Comparison of ENCODE assay signal across 1 cellular context in the genomic region with DNA sequence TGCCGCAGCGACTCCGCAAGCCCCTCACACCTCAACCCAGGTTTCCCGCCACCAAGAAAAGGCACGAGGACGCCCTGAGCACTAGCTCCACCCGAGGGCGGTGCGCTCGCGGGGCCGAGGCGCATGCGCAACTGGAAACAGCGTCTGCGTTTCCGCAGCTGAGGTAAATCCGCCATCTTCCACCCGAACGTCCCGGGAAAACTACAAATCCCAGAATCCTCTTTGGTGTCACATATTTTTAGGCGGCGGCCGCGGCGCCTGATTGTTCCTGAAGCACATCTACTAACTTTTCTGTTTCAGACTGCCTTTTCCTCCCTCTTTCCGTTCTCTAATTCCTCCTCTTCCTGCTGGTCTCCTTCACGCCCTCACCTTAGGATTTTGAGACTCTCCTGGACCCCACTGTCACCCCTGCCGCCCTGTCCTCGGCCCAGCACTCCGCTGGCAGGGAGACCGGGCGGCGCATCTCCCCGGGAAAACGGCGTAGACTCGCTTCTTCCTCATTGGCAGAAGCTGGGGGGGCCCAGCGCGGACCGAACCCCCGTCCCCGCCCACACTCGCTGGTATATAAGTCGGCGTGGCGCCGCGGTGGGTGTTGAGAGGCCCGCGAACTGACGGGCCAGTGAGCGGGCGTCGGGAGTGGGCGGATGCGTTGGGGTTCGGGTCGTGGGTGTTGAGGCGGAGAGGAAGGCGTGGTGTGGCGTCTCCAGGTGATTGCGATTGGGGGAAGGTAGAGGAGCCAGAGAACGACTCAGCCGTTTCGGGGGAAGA.
TF ChIP-seq lines count a peak whose summit lies in the region.

A gene with protein sequence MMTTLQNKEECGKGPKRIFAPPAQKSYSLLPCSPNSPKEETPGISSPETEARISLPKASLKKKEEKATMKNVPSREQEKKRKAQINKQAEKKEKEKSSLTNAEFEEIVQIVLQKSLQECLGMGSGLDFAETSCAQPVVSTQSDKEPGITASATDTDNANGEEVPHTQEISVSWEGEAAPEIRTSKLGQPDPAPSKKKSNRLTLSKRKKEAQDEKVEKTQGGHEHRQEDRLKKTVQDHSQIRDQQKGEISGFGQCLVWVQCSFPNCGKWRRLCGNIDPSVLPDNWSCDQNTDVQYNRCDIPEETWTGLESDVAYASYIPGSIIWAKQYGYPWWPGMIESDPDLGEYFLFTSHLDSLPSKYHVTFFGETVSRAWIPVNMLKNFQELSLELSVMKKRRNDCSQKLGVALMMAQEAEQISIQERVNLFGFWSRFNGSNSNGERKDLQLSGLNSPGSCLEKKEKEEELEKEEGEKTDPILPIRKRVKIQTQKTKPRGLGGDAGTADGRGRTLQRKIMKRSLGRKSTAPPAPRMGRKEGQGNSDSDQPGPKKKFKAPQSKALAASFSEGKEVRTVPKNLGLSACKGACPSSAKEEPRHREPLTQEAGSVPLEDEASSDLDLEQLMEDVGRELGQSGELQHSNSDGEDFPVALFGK (minus strand): TSS at position 505 of the 768 bp plus-strand sequence. CDS start 8,054 bp downstream, outside the sequence.

TF ChIP-seq in HepG2, 621 proteins besides CTCF, POLR2A, EP300 and RAD21 (continued from another document and continues in another):
- TF ChIP-seq, protein P1, sequence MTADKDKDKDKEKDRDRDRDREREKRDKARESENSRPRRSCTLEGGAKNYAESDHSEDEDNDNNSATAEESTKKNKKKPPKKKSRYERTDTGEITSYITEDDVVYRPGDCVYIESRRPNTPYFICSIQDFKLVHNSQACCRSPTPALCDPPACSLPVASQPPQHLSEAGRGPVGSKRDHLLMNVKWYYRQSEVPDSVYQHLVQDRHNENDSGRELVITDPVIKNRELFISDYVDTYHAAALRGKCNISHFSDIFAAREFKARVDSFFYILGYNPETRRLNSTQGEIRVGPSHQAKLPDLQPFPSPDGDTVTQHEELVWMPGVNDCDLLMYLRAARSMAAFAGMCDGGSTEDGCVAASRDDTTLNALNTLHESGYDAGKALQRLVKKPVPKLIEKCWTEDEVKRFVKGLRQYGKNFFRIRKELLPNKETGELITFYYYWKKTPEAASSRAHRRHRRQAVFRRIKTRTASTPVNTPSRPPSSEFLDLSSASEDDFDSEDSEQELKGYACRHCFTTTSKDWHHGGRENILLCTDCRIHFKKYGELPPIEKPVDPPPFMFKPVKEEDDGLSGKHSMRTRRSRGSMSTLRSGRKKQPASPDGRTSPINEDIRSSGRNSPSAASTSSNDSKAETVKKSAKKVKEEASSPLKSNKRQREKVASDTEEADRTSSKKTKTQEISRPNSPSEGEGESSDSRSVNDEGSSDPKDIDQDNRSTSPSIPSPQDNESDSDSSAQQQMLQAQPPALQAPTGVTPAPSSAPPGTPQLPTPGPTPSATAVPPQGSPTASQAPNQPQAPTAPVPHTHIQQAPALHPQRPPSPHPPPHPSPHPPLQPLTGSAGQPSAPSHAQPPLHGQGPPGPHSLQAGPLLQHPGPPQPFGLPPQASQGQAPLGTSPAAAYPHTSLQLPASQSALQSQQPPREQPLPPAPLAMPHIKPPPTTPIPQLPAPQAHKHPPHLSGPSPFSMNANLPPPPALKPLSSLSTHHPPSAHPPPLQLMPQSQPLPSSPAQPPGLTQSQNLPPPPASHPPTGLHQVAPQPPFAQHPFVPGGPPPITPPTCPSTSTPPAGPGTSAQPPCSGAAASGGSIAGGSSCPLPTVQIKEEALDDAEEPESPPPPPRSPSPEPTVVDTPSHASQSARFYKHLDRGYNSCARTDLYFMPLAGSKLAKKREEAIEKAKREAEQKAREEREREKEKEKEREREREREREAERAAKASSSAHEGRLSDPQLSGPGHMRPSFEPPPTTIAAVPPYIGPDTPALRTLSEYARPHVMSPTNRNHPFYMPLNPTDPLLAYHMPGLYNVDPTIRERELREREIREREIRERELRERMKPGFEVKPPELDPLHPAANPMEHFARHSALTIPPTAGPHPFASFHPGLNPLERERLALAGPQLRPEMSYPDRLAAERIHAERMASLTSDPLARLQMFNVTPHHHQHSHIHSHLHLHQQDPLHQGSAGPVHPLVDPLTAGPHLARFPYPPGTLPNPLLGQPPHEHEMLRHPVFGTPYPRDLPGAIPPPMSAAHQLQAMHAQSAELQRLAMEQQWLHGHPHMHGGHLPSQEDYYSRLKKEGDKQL (CRISPR knock-in tag; IDR thresholded peaks at IDR 0.05; ENCODE audit: low read depth), result 0 out of 2 replicates have a peak, but pooled peaks have one; percentile 32
- no peak for TF ChIP-seq ZC3H13 (CRISPR knock-in tag; IDR thresholded peaks at IDR 0.05)
- TF ChIP-seq NFIC (IDR thresholded peaks at IDR 0.05; ENCODE audit: low read length), result no peak
- TF ChIP-seq, protein P2, sequence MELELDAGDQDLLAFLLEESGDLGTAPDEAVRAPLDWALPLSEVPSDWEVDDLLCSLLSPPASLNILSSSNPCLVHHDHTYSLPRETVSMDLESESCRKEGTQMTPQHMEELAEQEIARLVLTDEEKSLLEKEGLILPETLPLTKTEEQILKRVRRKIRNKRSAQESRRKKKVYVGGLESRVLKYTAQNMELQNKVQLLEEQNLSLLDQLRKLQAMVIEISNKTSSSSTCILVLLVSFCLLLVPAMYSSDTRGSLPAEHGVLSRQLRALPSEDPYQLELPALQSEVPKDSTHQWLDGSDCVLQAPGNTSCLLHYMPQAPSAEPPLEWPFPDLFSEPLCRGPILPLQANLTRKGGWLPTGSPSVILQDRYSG (CRISPR knock-in tag; IDR thresholded peaks at IDR 0.05), result no peak
- no peak for TF ChIP-seq TCF12 (IDR thresholded peaks at IDR 0.05)
- TF ChIP-seq TCF12 (CRISPR knock-in tag; IDR thresholded peaks at IDR 0.05), result no peak
- 0 out of 2 replicates have a peak, but pooled peaks have one; percentile 6 for TF ChIP-seq KLF9 (CRISPR knock-in tag; IDR thresholded peaks at IDR 0.05; ENCODE audit: low read depth)
- TF ChIP-seq, protein P3, sequence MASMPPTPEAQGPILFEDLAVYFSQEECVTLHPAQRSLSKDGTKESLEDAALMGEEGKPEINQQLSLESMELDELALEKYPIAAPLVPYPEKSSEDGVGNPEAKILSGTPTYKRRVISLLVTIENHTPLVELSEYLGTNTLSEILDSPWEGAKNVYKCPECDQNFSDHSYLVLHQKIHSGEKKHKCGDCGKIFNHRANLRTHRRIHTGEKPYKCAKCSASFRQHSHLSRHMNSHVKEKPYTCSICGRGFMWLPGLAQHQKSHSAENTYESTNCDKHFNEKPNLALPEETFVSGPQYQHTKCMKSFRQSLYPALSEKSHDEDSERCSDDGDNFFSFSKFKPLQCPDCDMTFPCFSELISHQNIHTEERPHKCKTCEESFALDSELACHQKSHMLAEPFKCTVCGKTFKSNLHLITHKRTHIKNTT (CRISPR knock-in tag; IDR thresholded peaks at IDR 0.05), result peak; percentile 87; the same call in 1 of the 2 replicates
- TF ChIP-seq, protein P4, sequence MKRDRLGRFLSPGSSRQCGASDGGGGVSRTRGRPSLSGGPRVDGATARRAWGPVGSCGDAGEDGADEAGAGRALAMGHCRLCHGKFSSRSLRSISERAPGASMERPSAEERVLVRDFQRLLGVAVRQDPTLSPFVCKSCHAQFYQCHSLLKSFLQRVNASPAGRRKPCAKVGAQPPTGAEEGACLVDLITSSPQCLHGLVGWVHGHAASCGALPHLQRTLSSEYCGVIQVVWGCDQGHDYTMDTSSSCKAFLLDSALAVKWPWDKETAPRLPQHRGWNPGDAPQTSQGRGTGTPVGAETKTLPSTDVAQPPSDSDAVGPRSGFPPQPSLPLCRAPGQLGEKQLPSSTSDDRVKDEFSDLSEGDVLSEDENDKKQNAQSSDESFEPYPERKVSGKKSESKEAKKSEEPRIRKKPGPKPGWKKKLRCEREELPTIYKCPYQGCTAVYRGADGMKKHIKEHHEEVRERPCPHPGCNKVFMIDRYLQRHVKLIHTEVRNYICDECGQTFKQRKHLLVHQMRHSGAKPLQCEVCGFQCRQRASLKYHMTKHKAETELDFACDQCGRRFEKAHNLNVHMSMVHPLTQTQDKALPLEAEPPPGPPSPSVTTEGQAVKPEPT (CRISPR knock-in tag; IDR thresholded peaks at IDR 0.05; ENCODE audit: low read depth), result peak; percentile 60; the same call in 1 of the 2 replicates
- TF ChIP-seq, protein P5, sequence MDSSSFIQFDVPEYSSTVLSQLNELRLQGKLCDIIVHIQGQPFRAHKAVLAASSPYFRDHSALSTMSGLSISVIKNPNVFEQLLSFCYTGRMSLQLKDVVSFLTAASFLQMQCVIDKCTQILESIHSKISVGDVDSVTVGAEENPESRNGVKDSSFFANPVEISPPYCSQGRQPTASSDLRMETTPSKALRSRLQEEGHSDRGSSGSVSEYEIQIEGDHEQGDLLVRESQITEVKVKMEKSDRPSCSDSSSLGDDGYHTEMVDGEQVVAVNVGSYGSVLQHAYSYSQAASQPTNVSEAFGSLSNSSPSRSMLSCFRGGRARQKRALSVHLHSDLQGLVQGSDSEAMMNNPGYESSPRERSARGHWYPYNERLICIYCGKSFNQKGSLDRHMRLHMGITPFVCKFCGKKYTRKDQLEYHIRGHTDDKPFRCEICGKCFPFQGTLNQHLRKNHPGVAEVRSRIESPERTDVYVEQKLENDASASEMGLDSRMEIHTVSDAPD (CRISPR knock-in tag; IDR thresholded peaks at IDR 0.05), result peak; percentile 90
- no peak for TF ChIP-seq ATAD3A (CRISPR knock-in tag; IDR thresholded peaks at IDR 0.05)
- TF ChIP-seq, protein P6, sequence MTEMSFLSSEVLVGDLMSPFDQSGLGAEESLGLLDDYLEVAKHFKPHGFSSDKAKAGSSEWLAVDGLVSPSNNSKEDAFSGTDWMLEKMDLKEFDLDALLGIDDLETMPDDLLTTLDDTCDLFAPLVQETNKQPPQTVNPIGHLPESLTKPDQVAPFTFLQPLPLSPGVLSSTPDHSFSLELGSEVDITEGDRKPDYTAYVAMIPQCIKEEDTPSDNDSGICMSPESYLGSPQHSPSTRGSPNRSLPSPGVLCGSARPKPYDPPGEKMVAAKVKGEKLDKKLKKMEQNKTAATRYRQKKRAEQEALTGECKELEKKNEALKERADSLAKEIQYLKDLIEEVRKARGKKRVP (CRISPR knock-in tag; IDR thresholded peaks at IDR 0.05), result peak in 1 of 2 experiments; percentile 57; a peak in 2 of 4 replicates
- TF ChIP-seq ZNF30 (CRISPR knock-in tag; IDR thresholded peaks at IDR 0.05), result no peak
- peak; percentile 62 for TF ChIP-seq FOXO1 (CRISPR knock-in tag; IDR thresholded peaks at IDR 0.05)
- TF ChIP-seq RFX5 (IDR thresholded peaks at IDR 0.05; ENCODE audit: low read depth, low read length), result peak; percentile 56; the same call in 1 of the 2 replicates
- no peak for TF ChIP-seq WIZ (CRISPR knock-in tag; IDR thresholded peaks at IDR 0.05)
- TF ChIP-seq ZFYVE20 (CRISPR knock-in tag; IDR thresholded peaks at IDR 0.05; ENCODE audit: borderline replicate concordance, low read depth), result peak; percentile 90; the same call in 1 of the 2 replicates
- no peak for TF ChIP-seq ZNF530 (CRISPR knock-in tag; IDR thresholded peaks at IDR 0.05; ENCODE audit: low read depth)
- peak; percentile 70; the same call in 1 of the 2 replicates for TF ChIP-seq ARNT2 (CRISPR knock-in tag; IDR thresholded peaks at IDR 0.05; ENCODE audit: low read depth)
- TF ChIP-seq, protein P7, sequence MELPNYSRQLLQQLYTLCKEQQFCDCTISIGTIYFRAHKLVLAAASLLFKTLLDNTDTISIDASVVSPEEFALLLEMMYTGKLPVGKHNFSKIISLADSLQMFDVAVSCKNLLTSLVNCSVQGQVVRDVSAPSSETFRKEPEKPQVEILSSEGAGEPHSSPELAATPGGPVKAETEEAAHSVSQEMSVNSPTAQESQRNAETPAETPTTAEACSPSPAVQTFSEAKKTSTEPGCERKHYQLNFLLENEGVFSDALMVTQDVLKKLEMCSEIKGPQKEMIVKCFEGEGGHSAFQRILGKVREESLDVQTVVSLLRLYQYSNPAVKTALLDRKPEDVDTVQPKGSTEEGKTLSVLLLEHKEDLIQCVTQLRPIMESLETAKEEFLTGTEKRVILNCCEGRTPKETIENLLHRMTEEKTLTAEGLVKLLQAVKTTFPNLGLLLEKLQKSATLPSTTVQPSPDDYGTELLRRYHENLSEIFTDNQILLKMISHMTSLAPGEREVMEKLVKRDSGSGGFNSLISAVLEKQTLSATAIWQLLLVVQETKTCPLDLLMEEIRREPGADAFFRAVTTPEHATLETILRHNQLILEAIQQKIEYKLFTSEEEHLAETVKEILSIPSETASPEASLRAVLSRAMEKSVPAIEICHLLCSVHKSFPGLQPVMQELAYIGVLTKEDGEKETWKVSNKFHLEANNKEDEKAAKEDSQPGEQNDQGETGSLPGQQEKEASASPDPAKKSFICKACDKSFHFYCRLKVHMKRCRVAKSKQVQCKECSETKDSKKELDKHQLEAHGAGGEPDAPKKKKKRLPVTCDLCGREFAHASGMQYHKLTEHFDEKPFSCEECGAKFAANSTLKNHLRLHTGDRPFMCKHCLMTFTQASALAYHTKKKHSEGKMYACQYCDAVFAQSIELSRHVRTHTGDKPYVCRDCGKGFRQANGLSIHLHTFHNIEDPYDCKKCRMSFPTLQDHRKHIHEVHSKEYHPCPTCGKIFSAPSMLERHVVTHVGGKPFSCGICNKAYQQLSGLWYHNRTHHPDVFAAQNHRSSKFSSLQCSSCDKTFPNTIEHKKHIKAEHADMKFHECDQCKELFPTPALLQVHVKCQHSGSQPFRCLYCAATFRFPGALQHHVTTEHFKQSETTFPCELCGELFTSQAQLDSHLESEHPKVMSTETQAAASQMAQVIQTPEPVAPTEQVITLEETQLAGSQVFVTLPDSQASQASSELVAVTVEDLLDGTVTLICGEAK (IDR thresholded peaks at IDR 0.05), result no peak
- TF ChIP-seq, protein P7 (CRISPR knock-in tag; IDR thresholded peaks at IDR 0.05), result peak; percentile 48; the same call in 1 of the 2 replicates
- no peak for TF ChIP-seq SP140L (CRISPR knock-in tag; IDR thresholded peaks at IDR 0.05; ENCODE audit: borderline replicate concordance)
- TF ChIP-seq ZNF792 (CRISPR knock-in tag; IDR thresholded peaks at IDR 0.05), result peak; percentile 47; the same call in 1 of the 2 replicates
- peak; percentile 98 for TF ChIP-seq SRSF1 (optimal IDR thresholded peaks at IDR 0.05; ENCODE audit: low read depth, low read length)
- TF ChIP-seq, protein P8, sequence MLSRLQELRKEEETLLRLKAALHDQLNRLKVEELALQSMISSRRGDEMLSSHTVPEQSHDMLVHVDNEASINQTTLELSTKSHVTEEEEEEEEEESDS (CRISPR knock-in tag; IDR thresholded peaks at IDR 0.05; ENCODE audit: borderline replicate concordance), result no peak
- peak; percentile 66 for TF ChIP-seq ZSCAN31 (CRISPR knock-in tag; IDR thresholded peaks at IDR 0.05; ENCODE audit: low read depth)
